In genomic region chr17:7559307-7560171, GRCh38 we compare ENCODE assay signal across 10 cellular contexts. TPM values are rescaled to one million over a fixed set of nuclear protein-coding genes. Genes with fewer than 3 reads are reported as not detected.
DNase-seq lines count a peak whose midpoint lies in the region; ATAC-seq and TF ChIP-seq lines count a peak whose summit lies in the region.
"Had no signal": no experiment of that assay in that cellular context is flagged by ENCODE, and none has a peak within 500 bp of the region (broad histone marks: within the 10 kb centered on the region; RNA-seq: fewer than 3 reads in every experiment).

No MANE protein-coding gene starts in this region.

- H3K4me1 ChIP-seq in A673 (ENCODE audit: insufficient read depth, low read length, poor library complexity, severe bottlenecking) (peaks cover 33% of the 10 kb centered on the region), HUES6 (ENCODE audit: control insufficient read depth, insufficient read depth, low read length) (peaks cover 39% of the 10 kb centered on the region), foreskin keratinocyte (peaks cover 4% of the 10 kb centered on the region)

- no peak overlapping the region for H3K9ac ChIP-seq in HUES6 (ENCODE audit: low read length)

- BruUV-seq in A673 (replicated peaks; lab: Mats Ljungman, UMichigan), result no TSS peak

- H3K27ac ChIP-seq in A673 (ENCODE audit: low read depth, low read length, poor library complexity, severe bottlenecking) (peak overlapping the region; percentile 92), HUES6 (ENCODE audit: low read depth, low read length) (no peak overlapping the region), caudate nucleus (ENCODE audit: low read depth, low read length) (peak overlapping the region; percentile 96), foreskin keratinocyte (no peak overlapping the region)

- H3K4me3 Mint-ChIP-seq in naive B cell, result peak overlapping the region; percentile 90 to 98 (median 96)

- H3K9me3 Mint-ChIP-seq in naive B cell, result no peaks in the 10 kb centered on the region

- H3K27me3 ChIP-seq in A673 (replicated peaks; ENCODE audit: insufficient read depth, low read depth, low read length, poor library complexity) (no peaks in the 10 kb centered on the region), HUES6 (ENCODE audit: control insufficient read depth, insufficient read depth, low read length) (no peaks in the 10 kb centered on the region), foreskin keratinocyte (no peaks in the 10 kb centered on the region)

- ATAC-seq in naive B cell (ENCODE audit: low read depth in 2 of 2) (no peak), GM19023 (IDR thresholded peaks at IDR 0.05; ENCODE audit: unreplicated experiment) (no peak), GM21367 (IDR thresholded peaks at IDR 0.05; ENCODE audit: unreplicated experiment) (no peak), foreskin keratinocyte (no peak)

- TF ChIP-seq CTCF in A673 (conservative IDR thresholded peaks at IDR 0.05; ENCODE audit: low read depth, low read length) (no peak), foreskin keratinocyte (conservative IDR thresholded peaks at IDR 0.05) (no peak)

- no peaks in the 10 kb centered on the region for H3K27me3 Mint-ChIP-seq in naive B cell
- H3K27me3 Mint-ChIP-seq: activated CD4-positive, alpha-beta T cell treated with anti-CD3 and anti-CD28 coated beads for 36 hours had no signal

- peaks cover 13% of the 10 kb centered on the region for H3K36me3 ChIP-seq in A673 (ENCODE audit: insufficient read depth, low read length, poor library complexity, severe bottlenecking)
- peaks cover 11% of the 10 kb centered on the region for H3K36me3 ChIP-seq in HUES6 (ENCODE audit: control insufficient read depth, insufficient read depth, low read length)

- CTCF ChIA-PET in A673 (lab: Charles Lee), result interaction anchor here (0.5 to 1.8 kb wide), 17 partner anchors 11 to 293 kb away, joined by 3 to 32 read pairs (median 4); partner anchors contain the start of genes DNAH2, FGF11, NEURL4 and SLC2A4

- intact Hi-C loops in A673 (cut with micrococcal nuclease; ENCODE audit: unreplicated experiment), result loop anchor here (2.0 kb wide), 2 partner anchors 123 to 203 kb away; no protein-coding TSS in a partner anchor

- no peaks in the 10 kb centered on the region for H3K9me3 ChIP-seq in A673 (ENCODE audit: low read depth, low read length, poor library complexity, severe bottlenecking)
- H3K9me3 ChIP-seq in HUES6 (ENCODE audit: control insufficient read depth, insufficient read depth, low read depth, low read length), result no peaks in the 10 kb centered on the region

- H3K36me3 Mint-ChIP-seq in naive B cell, result no peaks in the 10 kb centered on the region

- POLR2A ChIA-PET in A673 (lab: Charles Lee; ENCODE audit: low non-redundant PET), result interaction anchor here (0.5 kb wide), 2 partner anchors 74 to 76 kb away, joined by 3 to 9 read pairs; partner anchors contain the start of gene POLR2A

- DNase-seq in A673 (ENCODE audit: low spot score), result no peak
- DNase-seq in caudate nucleus (lab: John Stamatoyannopoulos, UW), result peak in 19 of 61 donors; percentile 23 to 75 (median 48)
- DNase-seq in naive B cell, result no peak
- DNase-seq in foreskin keratinocyte, result no peak
- no peak for DNase-seq in stimulated activated CD4-positive, alpha-beta T cell treated with anti-CD3 and anti-CD28 coated beads, Interleukin-4, amount 100 ng/mL, for 4 hours
- DNase-seq: NCI-H1930 had no signal

- peak overlapping the region; percentile 83 to 99 (median 98) for H3K27ac Mint-ChIP-seq in naive B cell

- H3K4me3 ChIP-seq in A673 (ENCODE audit: low read depth, low read length, poor library complexity, severe bottlenecking) (no peak overlapping the region), HUES6 (ENCODE audit: low read depth, low read length) (peak overlapping the region; percentile 88; the same call in 1 of the 2 replicates)

- peaks cover 58 to 67% (median 66%) of the 10 kb centered on the region in 3 donors for H3K4me1 Mint-ChIP-seq in naive B cell

RNA-seq across cellular contexts. Expression of gene TNFSF13, which starts 1.0 kb away (rescaled TPM):
- total RNA-seq in A673 (2021), result 0.69 and 0.74 TPM in 2 replicates
- 10 to 100 TPM; 32.2 to 43.1 (median 38.5) TPM for polyA plus RNA-seq in naive B cell (ENCODE audit: low read depth in 6 of 6)
- total RNA-seq in foreskin keratinocyte, result 2.4 and 2.6 TPM in 2 replicates
- polyA plus RNA-seq in foreskin keratinocyte, result 2.3 and 3.4 TPM in 2 replicates

RNA-seq across cellular contexts. Expression of gene SENP3, which starts 2.2 kb away (rescaled TPM):
- total RNA-seq in A673 (2021), result 113 and 122 TPM in 2 replicates
- polyA plus RNA-seq in naive B cell (ENCODE audit: low read depth in 6 of 6), result 10 to 100 TPM; 16.0 to 21.9 (median 18.2) TPM
- 89.6 and 102 TPM in 2 replicates for total RNA-seq in foreskin keratinocyte
- polyA plus RNA-seq in foreskin keratinocyte, result 84.1 and 103 TPM in 2 replicates

RNA-seq across cellular contexts. Expression of gene TNFSF12, which starts 10.7 kb away (rescaled TPM):
- total RNA-seq in A673 (2021) (0.55 and 0.75 TPM in 2 replicates), foreskin keratinocyte (4.2 and 4.4 TPM in 2 replicates)
- polyA plus RNA-seq in naive B cell (ENCODE audit: low read depth in 6 of 6) (10 to 100 TPM; 21.6 to 33.3 (median 28.0) TPM), foreskin keratinocyte (6.8 and 7.0 TPM in 2 replicates)

RNA-seq across cellular contexts. Expression of gene CD68, which starts 19.9 kb away (rescaled TPM):
- total RNA-seq in A673 (2021) (1.6 and 1.8 TPM in 2 replicates), foreskin keratinocyte (20.1 and 21.4 TPM in 2 replicates)
- polyA plus RNA-seq in naive B cell (ENCODE audit: low read depth in 6 of 6) (1 to 10 TPM; 3.3 to 7.4 (median 6.8) TPM), foreskin keratinocyte (21.0 and 23.7 TPM in 2 replicates)

RNA-seq across cellular contexts. Expression of gene MPDU1, which starts 24.1 kb away (rescaled TPM):
- total RNA-seq in A673 (2021) (133 and 149 TPM in 2 replicates), foreskin keratinocyte (56.6 and 62.8 TPM in 2 replicates)
- polyA plus RNA-seq in naive B cell (ENCODE audit: low read depth in 6 of 6) (10 to 100 TPM; 27.8 to 59.7 (median 43.1) TPM), foreskin keratinocyte (67.3 and 77.8 TPM in 2 replicates)

Comparison
In these comparisons a context has a peak if more than half of its experiments do, and no peak if none do; other contexts are left out.
1. H3K27ac ChIP-seq: peak in A673 (single experiment) and caudate nucleus (single experiment); none in HUES6 (single experiment) and foreskin keratinocyte (single experiment).